ENCODE assay signal across 28 cellular contexts in the genomic region with DNA sequence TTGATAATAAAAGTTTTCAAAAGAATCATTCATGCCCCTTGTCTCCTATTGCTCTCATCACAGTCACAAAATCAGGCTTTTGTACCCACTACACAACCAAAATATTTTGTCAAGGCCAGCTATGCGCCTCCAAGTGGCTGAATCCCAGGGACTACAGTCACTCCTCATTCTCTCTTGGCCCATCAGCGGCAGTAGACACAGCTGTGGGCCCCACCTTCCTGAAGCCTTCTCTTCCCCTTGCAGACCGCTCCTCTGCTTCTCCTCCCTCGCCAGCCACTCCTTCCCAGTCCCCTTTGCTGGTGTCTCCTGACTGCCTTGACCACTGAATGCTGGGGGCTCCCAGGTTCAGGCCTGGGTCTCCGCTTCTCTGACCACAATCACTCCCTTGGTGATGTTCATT. TPM values are rescaled to one million over a fixed set of nuclear protein-coding genes. Genes with fewer than 3 reads are reported as not detected.
DNase-seq lines count a peak whose midpoint lies in the region; ATAC-seq, FAIRE-seq and TF ChIP-seq lines count a peak whose summit lies in the region.
"Had no signal": no experiment of that assay in that cellular context is flagged by ENCODE, and none has a peak within 500 bp of the region (broad histone marks: within the 10 kb centered on the region; RNA-seq: fewer than 3 reads in every experiment).

No MANE protein-coding gene starts in this region.

- POLR2A ChIA-PET in K562 (lab: Yijun Ruan, JAX) = interaction anchor here (0.5 to 3.4 kb wide), 10 partner anchors 8 to 421 kb away, joined by 3 to 23 read pairs (median 4); a partner anchor contains a TSS

- H3K27me3 ChIP-seq in right atrium auricular region (no peaks in the 10 kb centered on the region), K562 (ENCODE audit: control insufficient read depth in 2 of 2, insufficient read depth in 2 of 2, low read length in 2 of 2) (no peaks in the 10 kb centered on the region)
- H3K27me3 ChIP-seq: BLaER1, SJSA1 had no signal

- H3K27ac ChIP-seq in right atrium auricular region = peak overlapping the region in 1 of 2 donors; percentile 69
- H3K27ac ChIP-seq in K562 (ENCODE audit: extremely low read depth, low read depth, low read length) = peak overlapping the region; percentile 90
- H3K27ac ChIP-seq: 22Rv1, BLaER1, GM23248 had no signal

- H3K9me3 Mint-ChIP-seq in osteocyte (ENCODE audit: unreplicated experiment) (peaks cover 11% of the 10 kb centered on the region), mesothelial cell of epicardium (peaks cover 10% of the 10 kb centered on the region)

- TF ChIP-seq RAD21 in K562 (CRISPR knock-in tag; conservative IDR thresholded peaks at IDR 0.05 in 1 of 2, IDR thresholded peaks at IDR 0.05 in 1 of 2) = peak in 1 of 2 experiments; percentile 38; a peak in 3 of 4 replicates

- ATAC-seq in K562 (peak; percentile 18), HG02610 (IDR thresholded peaks at IDR 0.05; ENCODE audit: unreplicated experiment) (no peak)
- ATAC-seq: Right ventricle myocardium inferior had no signal

- intact Hi-C loops in cardiac septum (cut with DNase I) (loop anchor here (10.0 kb wide), 1 partner anchor 224 kb away; no protein-coding TSS in a partner anchor), K562 (cut with micrococcal nuclease) (no loop called here)

- H3K4me3 ChIP-seq in right atrium auricular region = no peak overlapping the region
- no peak overlapping the region for H3K4me3 ChIP-seq in K562
- H3K4me3 ChIP-seq: BLaER1, GM23248, SJSA1 had no signal

- FAIRE-seq in K562 (lab: Jason Lieb, UNC) = no peak
- FAIRE-seq: HTR-8/SVneo had no signal

- H3K36me3 Mint-ChIP-seq in osteocyte (ENCODE audit: unreplicated experiment) (peaks cover 5% of the 10 kb centered on the region), mesothelial cell of epicardium (peaks cover 10% of the 10 kb centered on the region)

- in situ Hi-C loops in K562 (cut with MboI) = no loop called here

- peak overlapping the region; percentile 54 for H3K4me2 ChIP-seq in K562 (ENCODE audit: insufficient read depth, low read length)
- H3K4me2 ChIP-seq: BLaER1 had no signal

- H3K79me2 ChIP-seq in K562 (ENCODE audit: control insufficient read depth, insufficient read depth, low read length) = no peaks in the 10 kb centered on the region

- no peak for TF ChIP-seq CTCF in right atrium auricular region (IDR thresholded peaks at IDR 0.05)
- peak; percentile 44 to 57 (median 56) for TF ChIP-seq CTCF in K562 (IDR thresholded peaks at IDR 0.05 in 2 of 3, conservative IDR thresholded peaks at IDR 0.05 in 1 of 3; ENCODE audit: insufficient read depth in 2 of 3, low read depth in 1 of 3, low read length in 3 of 3)
- TF ChIP-seq CTCF in osteocyte (IDR thresholded peaks at IDR 0.05) = no peak
- TF ChIP-seq CTCF in mesothelial cell of epicardium (IDR thresholded peaks at IDR 0.05; ENCODE audit: unreplicated experiment) = no peak

- no TSS peak for BruUV-seq in K562 (replicated peaks; lab: Mats Ljungman, UMichigan)

- CTCF ChIA-PET in K562 (lab: Yijun Ruan, JAX; ENCODE audit: low intra/inter-chr PET ratio) = no interaction called here

- 35% methylated on average over 5 of the region's 5 CpGs for WGBS in K562 (ENCODE audit: insufficient coverage, low coverage, missing lambda C conversion rate)

- H3K4me1 Mint-ChIP-seq in osteocyte (ENCODE audit: unreplicated experiment) (peaks cover 44% of the 10 kb centered on the region), mesothelial cell of epicardium (peaks cover 46% of the 10 kb centered on the region)

- TF ChIP-seq POLR2A in K562 (conservative IDR thresholded peaks at IDR 0.05) = no peak

- H3K36me3 ChIP-seq in right atrium auricular region (no peaks in the 10 kb centered on the region), K562 (ENCODE audit: control insufficient read depth, insufficient read depth, low read length) (no peaks in the 10 kb centered on the region; the same call in 1 of the 3 replicates)
- H3K36me3 ChIP-seq: BLaER1, SJSA1 had no signal

- peak overlapping the region; percentile 46 to 66; a peak in 3 of 4 replicates for H3K9ac ChIP-seq in K562 (ENCODE audit: insufficient read depth in 1 of 2, low read depth in 2 of 2, low read length in 2 of 2)
- H3K9ac ChIP-seq: BLaER1, GM23248 had no signal

- peak overlapping the region; percentile 75 for H2AFZ ChIP-seq in K562 (ENCODE audit: low read depth, low read length)
- H2AFZ ChIP-seq: GM23248 had no signal

- H3K27me3 Mint-ChIP-seq in osteocyte (ENCODE audit: unreplicated experiment) (no peaks in the 10 kb centered on the region), mesothelial cell of epicardium (ENCODE audit: low read depth) (peaks cover 7% of the 10 kb centered on the region)

- H3K9me1 ChIP-seq in K562 (ENCODE audit: control insufficient read depth, insufficient read depth, low read length) = no peaks in the 10 kb centered on the region

- H3K4me1 ChIP-seq in right atrium auricular region (peaks cover 0 to 39% of the 10 kb centered on the region in 2 donors), K562 (replicated peaks in 1 of 2; ENCODE audit: control insufficient read depth in 2 of 2, insufficient read depth in 2 of 2, low read length in 2 of 2) (peaks cover 35 to 62% of the 10 kb centered on the region in 2 experiments)

- H3K4me3 Mint-ChIP-seq in osteocyte (ENCODE audit: unreplicated experiment) = no peak overlapping the region
- no peak overlapping the region for H3K4me3 Mint-ChIP-seq in mesothelial cell of epicardium
- H3K4me3 Mint-ChIP-seq: CD4-positive, alpha-beta T cell; H9 had no signal

- H4K20me1 ChIP-seq in K562 (replicated peaks; ENCODE audit: control insufficient read depth, insufficient read depth, low read length) = no peaks in the 10 kb centered on the region
- H4K20me1 ChIP-seq: BLaER1 had no signal

- no peak overlapping the region for H3K27ac Mint-ChIP-seq in osteocyte (ENCODE audit: unreplicated experiment)
- no peak overlapping the region for H3K27ac Mint-ChIP-seq in mesothelial cell of epicardium
- H3K27ac Mint-ChIP-seq: CD4-positive, alpha-beta T cell; H9 had no signal

- peaks cover 0 to 10% of the 10 kb centered on the region in 2 donors for H3K9me3 ChIP-seq in right atrium auricular region
- peaks cover 23% of the 10 kb centered on the region for H3K9me3 ChIP-seq in K562 (replicated peaks; ENCODE audit: control insufficient read depth, insufficient read depth, low read depth, low read length)
- H3K9me3 ChIP-seq: SJSA1 had no signal

- no peak for TF ChIP-seq EP300 in K562 (IDR thresholded peaks at IDR 0.05; ENCODE audit: low read length)

- DNase-seq in right atrium auricular region (ENCODE audit: low spot score) (peak; percentile 36), cardiac septum (ENCODE audit: low spot score) (no peak), K562 (ENCODE audit: extremely low read depth in 1 of 4, low spot score in 3 of 4) (peak in 3 of 4 experiments; percentile 49 to 71 (median 51)), osteocyte (ENCODE audit: extremely low spot score, unreplicated experiment) (peak; percentile 70), DMS114 treated with DMSO at 0.1 percent for 48 hours (lab: John Stamatoyannopoulos, UW; ENCODE audit: unreplicated experiment) (no peak), mesothelial cell of epicardium (ENCODE audit: low spot score in 2 of 2, unreplicated experiment in 2 of 2) (no peak)
- DNase-seq in stimulated activated naive CD4-positive, alpha-beta T cell treated with Interleukin-2 at 50 U/mL for 16 hours (lab: John Stamatoyannopoulos, UW) = no peak
- DNase-seq: ACHN; Calu3; CD4-positive, alpha-beta T cell; DMS53; EL; GF-D8; GM23248; H9; MV-4-11; NCI-H1105 treated with DMSO at 0.1 percent for 48 hours; NCI-H2029 treated with DMSO at 0.1 percent for 48 hours; NCI-H2171; NCI-H345; NCI-H524; NCI-H82 had no signal

RNA-seq across cellular contexts. Expression of a gene that starts 52.1 kb away (rescaled TPM):
- total RNA-seq in right atrium auricular region (10 to 100 TPM; 15.0 to 15.4 TPM), cardiac septum (13.2 TPM), K562 (2014; rRNA removed) (32.6 and 33.8 TPM in 2 replicates), K562 (2014; rRNA removed; fragmentation: Illumina TruSeq; extraction: Trizol) (64.7 and 73.9 TPM in 2 replicates), K562 (2015; rRNA removed; fragmentation: Illumina TruSeq; extraction: Trizol) (54.4 and 61.2 TPM in 2 replicates), K562 (2021) (38.5 and 46.4 TPM in 2 replicates), osteocyte (9.9 and 10.0 TPM in 2 replicates), mesothelial cell of epicardium (9.6 to 10.9 TPM (median 9.7 TPM) in 3 replicates)
- total RNA-seq in K562 (2011; cell fraction: chromatin; rRNA removed; ENCODE audit: low replicate concordance) = 11.3 and 17.2 TPM in 2 replicates
- total RNA-seq in K562 (2011; cell fraction: nucleolus; rRNA removed) = 7.4 and 9.3 TPM in 2 replicates
- 14.2 and 25.6 TPM in 2 replicates for total RNA-seq in K562 (2011; cell fraction: nucleoplasm; rRNA removed)
- polyA plus RNA-seq in K562 (2011; rRNA removed) (34.0 and 48.7 TPM in 2 replicates), K562 (2014; fragmentation: Illumina TruSeq; extraction: Trizol) (48.6 and 55.2 TPM in 2 replicates), K562 (2014; fragmentation: Nextera tagmentation; extraction: Ambion mirVana) (100 to 1,000 TPM; 180 to 203 TPM), K562 (2014; rRNA removed) (61.6 and 75.1 TPM in 2 replicates)
- polyA plus RNA-seq in K562 (2011; cell fraction: cytosol; rRNA removed) = 3.6 and 12.9 TPM in 2 replicates
- polyA plus RNA-seq in K562 (2011; cell fraction: nucleus; rRNA removed) = 3.1 and 6.0 TPM in 2 replicates
- polyA plus RNA-seq in K562 (2012) = 31.9 and 61.8 TPM in 2 replicates
- 14.8 and 16.0 TPM in 2 replicates for polyA minus RNA-seq in K562 (2011; rRNA and poly(A)+ RNA removed)
- 4.3 and 6.0 TPM in 2 replicates for polyA minus RNA-seq in K562 (2011; cell fraction: cytosol; rRNA and poly(A)+ RNA removed)
- polyA minus RNA-seq in K562 (2011; cell fraction: nucleus; rRNA and poly(A)+ RNA removed) = 5.5 and 7.6 TPM in 2 replicates

RNA-seq across cellular contexts. Expression of a gene that starts 52.3 kb away (rescaled TPM):
- total RNA-seq in right atrium auricular region = 10 to 100 TPM; 15.7 to 18.3 TPM
- total RNA-seq in cardiac septum = 16.7 TPM
- total RNA-seq in K562 (2011; cell fraction: chromatin; rRNA removed; ENCODE audit: low replicate concordance) = 61.0 and 92.1 TPM in 2 replicates
- 32.5 and 33.7 TPM in 2 replicates for total RNA-seq in K562 (2011; cell fraction: nucleolus; rRNA removed)
- 45.0 and 59.2 TPM in 2 replicates for total RNA-seq in K562 (2011; cell fraction: nucleoplasm; rRNA removed)
- total RNA-seq in K562 (2014; rRNA removed) = 51.8 and 54.1 TPM in 2 replicates
- total RNA-seq in K562 (2014; rRNA removed; fragmentation: Illumina TruSeq; extraction: Trizol) = 41.2 and 49.8 TPM in 2 replicates
- 41.3 and 44.2 TPM in 2 replicates for total RNA-seq in K562 (2015; rRNA removed; fragmentation: Illumina TruSeq; extraction: Trizol)
- 44.5 and 54.0 TPM in 2 replicates for total RNA-seq in K562 (2021)
- polyA plus RNA-seq in K562 (2011; rRNA removed) = 25.1 and 25.5 TPM in 2 replicates
- 11.7 and 15.8 TPM in 2 replicates for polyA plus RNA-seq in K562 (2011; cell fraction: cytosol; rRNA removed)
- polyA plus RNA-seq in K562 (2011; cell fraction: nucleus; rRNA removed) = 76.2 and 81.9 TPM in 2 replicates
- polyA plus RNA-seq in K562 (2012) = 41.7 and 44.5 TPM in 2 replicates
- 54.4 and 54.7 TPM in 2 replicates for polyA plus RNA-seq in K562 (2014; fragmentation: Illumina TruSeq; extraction: Trizol)
- polyA plus RNA-seq in K562 (2014; fragmentation: Nextera tagmentation; extraction: Ambion mirVana) = 1 to 10 TPM; 3.8 to 4.1 TPM
- 33.8 and 42.4 TPM in 2 replicates for polyA plus RNA-seq in K562 (2014; rRNA removed)
- polyA minus RNA-seq in K562 (2011; rRNA and poly(A)+ RNA removed) = 30.9 and 32.3 TPM in 2 replicates
- 24.0 and 24.8 TPM in 2 replicates for polyA minus RNA-seq in K562 (2011; cell fraction: cytosol; rRNA and poly(A)+ RNA removed)
- 34.9 and 53.4 TPM in 2 replicates for polyA minus RNA-seq in K562 (2011; cell fraction: nucleus; rRNA and poly(A)+ RNA removed)
- 39.4 and 41.5 TPM in 2 replicates for total RNA-seq in osteocyte
- total RNA-seq in mesothelial cell of epicardium = 47.5 to 52.0 TPM (median 47.8 TPM) in 3 replicates

Comparison
In these comparisons a context has a peak if more than half of its experiments do, and no peak if none do; other contexts are left out.
1. DNase-seq: peak in right atrium auricular region (single experiment), K562 (3 of 4) and osteocyte (single experiment); none in cardiac septum (single experiment), DMS114 treated with DMSO at 0.1 percent for 48 hours (single experiment), mesothelial cell of epicardium (0 of 2) and stimulated activated naive CD4-positive, alpha-beta T cell treated with Interleukin-2 at 50 U/mL for 16 hours (single experiment).
2. CTCF ChIP-seq: peak in K562 (3 of 3); none in right atrium auricular region (0 of 2), osteocyte (single experiment) and mesothelial cell of epicardium (single experiment).